24 cellular contexts compared by ENCODE assay signal in the genomic region with DNA sequence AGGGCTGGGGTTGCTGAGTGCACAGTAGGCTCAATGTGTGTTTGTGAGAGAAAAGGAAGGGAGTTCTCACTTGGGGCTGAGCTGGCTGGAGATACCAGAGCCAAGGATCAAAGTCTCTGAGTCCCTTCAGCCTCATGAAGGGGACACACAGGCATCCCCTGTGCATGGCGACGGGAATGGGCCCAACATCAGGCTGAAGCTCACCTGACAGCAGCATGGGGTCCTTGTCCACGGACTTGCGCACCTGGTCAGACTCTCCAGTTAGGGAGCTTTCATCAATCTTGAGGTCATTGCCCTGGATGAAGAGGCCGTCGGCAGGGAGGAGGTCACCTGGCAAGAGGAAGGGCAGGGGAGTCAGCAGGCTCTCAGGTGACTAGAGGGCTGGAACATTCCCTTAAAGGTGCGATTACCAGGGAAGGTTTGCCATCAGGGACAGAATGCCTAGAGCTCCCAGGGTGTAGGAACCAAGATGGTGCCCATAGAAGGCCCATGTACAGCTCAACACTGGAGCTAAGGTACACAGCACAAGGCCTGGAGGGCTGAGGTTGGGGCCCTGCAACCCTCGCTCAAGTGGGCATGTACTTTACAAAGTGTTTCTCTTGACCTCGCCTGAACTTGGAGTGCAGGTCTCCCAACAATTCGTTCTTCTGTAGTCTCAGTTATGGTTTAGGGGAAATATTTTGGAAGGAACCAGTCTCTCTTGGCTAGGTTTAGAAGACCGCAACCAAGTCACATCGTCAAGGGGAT.
"Had no signal": no experiment of that assay in that cellular context is flagged by ENCODE, and none has a peak within 500 bp of the region (broad histone marks: within the 10 kb centered on the region; RNA-seq: fewer than 3 reads in every experiment).

No MANE protein-coding gene starts in this region.

- H3K27me3 ChIP-seq: colonic mucosa, esophagus muscularis mucosa, gastroesophageal sphincter, left lung, pancreas, right lobe of liver, testis had no signal

- H3K9me3 Mint-ChIP-seq: dendritic cell treated with granulocyte-macrophage colony-stimulating factor and Interleukin-4, amounts not matched to agents 40 ng/mL and 50 ng/mL, for 4 days; naive thymus-derived CD8-positive, alpha-beta T cell; nephron progenitor cell; type B pancreatic cell had no signal

- H3K36me3 ChIP-seq: colonic mucosa, esophagus muscularis mucosa, gastroesophageal sphincter, left lung, lower lobe of right lung, pancreas, tibial artery had no signal

- H3K9me3 ChIP-seq: colonic mucosa, esophagus muscularis mucosa, gastroesophageal sphincter, left lung, lower lobe of right lung, pancreas, right lobe of liver, testis, tibial artery had no signal

- H3K4me1 ChIP-seq: colonic mucosa, esophagus muscularis mucosa, foreskin keratinocyte, gastroesophageal sphincter, left lung, lower lobe of right lung, pancreas, right lobe of liver, testis had no signal

- H3K27ac Mint-ChIP-seq: dendritic cell treated with granulocyte-macrophage colony-stimulating factor and Interleukin-4, amounts not matched to agents 40 ng/mL and 50 ng/mL, for 4 days; type B pancreatic cell had no signal

- DNase-seq: central memory CD4-positive, alpha-beta T cell; colonic mucosa; effector CD8-positive, alpha-beta T cell; foreskin keratinocyte; kidney; lower lobe of right lung; naive thymus-derived CD8-positive, alpha-beta T cell; nephron progenitor cell; occipital lobe; pancreas; retina; right lobe of liver; small intestine; stimulated activated CD4-positive, alpha-beta T cell treated with anti-CD3 and anti-CD28 coated beads, Interleukin-15, amount 100 ng/mL, for 24 hours; stimulated activated CD4-positive, alpha-beta T cell treated with anti-CD3 and anti-CD28 coated beads, Interleukin-2, amount 100 ng/mL, for 48 hours; stimulated activated naive CD8-positive, alpha-beta T cell treated with anti-CD3 and anti-CD28 coated beads, Interleukin-15, Interleukin-2, amounts not matched to agents 100 U/mL and 50 U/mL, for 24 hours; substantia nigra; testis; tibial artery had no signal

- H3K36me3 Mint-ChIP-seq: naive thymus-derived CD8-positive, alpha-beta T cell; type B pancreatic cell had no signal

- ATAC-seq: foreskin keratinocyte; gastroesophageal sphincter; left lung; lower lobe of right lung; naive thymus-derived CD8-positive, alpha-beta T cell; pancreas; stimulated activated naive CD8-positive, alpha-beta T cell treated with anti-CD3 and anti-CD28 coated beads, Interleukin-15, Interleukin-2, amounts not matched to agents 100 U/mL and 50 U/mL, for 24 hours had no signal

- H3K4me3 Mint-ChIP-seq: dendritic cell treated with granulocyte-macrophage colony-stimulating factor and Interleukin-4, amounts not matched to agents 40 ng/mL and 50 ng/mL, for 4 days; naive thymus-derived CD8-positive, alpha-beta T cell; nephron progenitor cell; type B pancreatic cell had no signal

- H3K4me3 ChIP-seq: colonic mucosa, esophagus muscularis mucosa, gastroesophageal sphincter, left lung, lower lobe of right lung, pancreas, right lobe of liver, testis, tibial artery had no signal

- H3K27ac ChIP-seq: colonic mucosa, esophagus muscularis mucosa, foreskin keratinocyte, gastroesophageal sphincter, left lung, lower lobe of right lung, pancreas, right lobe of liver, testis, tibial artery had no signal
